ENCODE assay signal across 8 cellular contexts in genomic region chrX:41335590-41336331, GRCh38. TPM values are rescaled to one million over a fixed set of nuclear protein-coding genes. Genes with fewer than 3 reads are reported as not detected.
A peak's percentile ranks its signal among the peaks of the same experiment; 100 is the strongest.
DNase-seq lines count a peak whose midpoint lies in the region; ATAC-seq and TF ChIP-seq lines count a peak whose summit lies in the region.

No MANE protein-coding gene starts in this region.

- no peaks in the 10 kb centered on the region for H3K9me3 Mint-ChIP-seq in activated naive CD4-positive, alpha-beta T cell treated with anti-CD3 and anti-CD28 coated beads for 36 hours

- H3K4me3 Mint-ChIP-seq in activated naive CD4-positive, alpha-beta T cell treated with anti-CD3 and anti-CD28 coated beads for 36 hours = peak overlapping the region; percentile 92

- TF ChIP-seq CTCF in adrenal gland (IDR thresholded peaks at IDR 0.05) (no peak), thyroid gland (IDR thresholded peaks at IDR 0.05) (no peak), GM10266 (IDR thresholded peaks at IDR 0.05; ENCODE audit: control insufficient read depth, insufficient read depth, low read depth, missing control alignments) (no peak)

- WGBS in adrenal gland, 4 donors = 1 to 16% (median 9%) methylated on average over 10 of the region's 10 CpGs
- WGBS in thyroid gland, 2 donors = 3 to 7% methylated on average over 10 of the region's 10 CpGs

- peak; percentile 51 for DNase-seq in activated naive CD4-positive, alpha-beta T cell treated with anti-CD3 and anti-CD28 coated beads for 36 hours
- DNase-seq in activated naive CD4-positive, alpha-beta T cell treated with Interleukin-2 at 50 U/mL for 16 hours = no peak
- DNase-seq in adrenal gland (no peak), thyroid gland (no peak), GOT3 (lab: John Stamatoyannopoulos, UW) (no peak), GM10266 (ENCODE audit: extremely low spot score) (no peak)

- H3K4me1 ChIP-seq in adrenal gland (replicated peaks in 1 of 2) (peaks cover 35 to 60% of the 10 kb centered on the region in 2 donors), thyroid gland (peaks cover 22 to 41% of the 10 kb centered on the region in 2 donors)

- no peaks in the 10 kb centered on the region for H3K27me3 ChIP-seq in adrenal gland
- H3K27me3 ChIP-seq in layer of hippocampus (ENCODE audit: control insufficient read depth, insufficient read depth, low read length) = no peaks in the 10 kb centered on the region
- no peaks in the 10 kb centered on the region for H3K27me3 ChIP-seq in thyroid gland

- H3K4me3 ChIP-seq in adrenal gland (peak overlapping the region in 3 of 4 donors; percentile 4 to 95 (median 84)), thyroid gland (replicated peaks in 1 of 3) (peak overlapping the region in 2 of 3 donors; percentile 73 to 93)

- peaks cover 27% of the 10 kb centered on the region for H3K4me1 Mint-ChIP-seq in activated naive CD4-positive, alpha-beta T cell treated with anti-CD3 and anti-CD28 coated beads for 36 hours (ENCODE audit: low read depth)

- intact Hi-C loops in activated naive CD4-positive, alpha-beta T cell treated with anti-CD3 and anti-CD28 coated beads for 36 hours (cut with micrococcal nuclease) = loop anchor here (2.0 to 10.0 kb wide), 7 partner anchors 15 to 1461 kb away; partner anchors contain the start of genes ATP6AP2, CASK and MED14
- intact Hi-C loops in adrenal gland (cut with DNase I) = loop anchor here in 1 of 2 donors (10.0 kb wide), 1 partner anchor 109 kb away; the partner anchor contains the start of gene NYX
- intact Hi-C loops in thyroid gland (cut with DNase I) = loop anchor here (10.0 kb wide), 1 partner anchor 251 kb away; the partner anchor contains the start of gene USP9X

- no peaks in the 10 kb centered on the region for H3K9me3 ChIP-seq in adrenal gland (replicated peaks in 1 of 3)
- no peaks in the 10 kb centered on the region for H3K9me3 ChIP-seq in thyroid gland

- peak overlapping the region; percentile 99 for H3K27ac Mint-ChIP-seq in activated naive CD4-positive, alpha-beta T cell treated with anti-CD3 and anti-CD28 coated beads for 36 hours

- no peak for ATAC-seq in GM21515 (IDR thresholded peaks at IDR 0.05; ENCODE audit: unreplicated experiment)

- peak overlapping the region; percentile 69 to 100 (median 99) for H3K27ac ChIP-seq in adrenal gland
- peak overlapping the region; percentile 78 for H3K27ac ChIP-seq in layer of hippocampus (ENCODE audit: low read depth, low read length)
- H3K27ac ChIP-seq in thyroid gland = peak overlapping the region; percentile 100

- H3K36me3 Mint-ChIP-seq in activated naive CD4-positive, alpha-beta T cell treated with anti-CD3 and anti-CD28 coated beads for 36 hours (ENCODE audit: low read depth) = peaks cover 53% of the 10 kb centered on the region

- no peak for TF ChIP-seq POLR2A in adrenal gland (IDR thresholded peaks at IDR 0.05)
- no peak for TF ChIP-seq POLR2A in thyroid gland (IDR thresholded peaks at IDR 0.05)

- H3K36me3 ChIP-seq in adrenal gland (replicated peaks in 1 of 2) = peaks cover 0 to 21% of the 10 kb centered on the region in 2 donors
- peaks cover 0 to 15% of the 10 kb centered on the region in 2 donors for H3K36me3 ChIP-seq in thyroid gland

- CTCF ChIA-PET in activated naive CD4-positive, alpha-beta T cell treated with anti-CD3 and anti-CD28 coated beads for 36 hours (lab: Charles Lee) = no interaction called here

- H3K27me3 Mint-ChIP-seq in activated naive CD4-positive, alpha-beta T cell treated with anti-CD3 and anti-CD28 coated beads for 36 hours (ENCODE audit: low read depth) = no peaks in the 10 kb centered on the region

RNA-seq across cellular contexts. Expression of gene DDX3X, which starts 1.8 kb away (rescaled TPM):
- 100 to 1,000 TPM; 163 to 171 TPM for total RNA-seq in activated naive CD4-positive, alpha-beta T cell treated with anti-CD3 and anti-CD28 coated beads for 36 hours
- total RNA-seq in adrenal gland (100 to 1,000 TPM; 199 to 391 (median 270) TPM), thyroid gland (100 to 1,000 TPM; 208 to 295 (median 278) TPM)
- 100 to 1,000 TPM in 1 of 3 donors, 10 to 100 TPM in 2; 59.4 to 123 (median 64.7) TPM for polyA plus RNA-seq in adrenal gland
